ENCODE assay signal across 10 cellular contexts in the genomic region with DNA sequence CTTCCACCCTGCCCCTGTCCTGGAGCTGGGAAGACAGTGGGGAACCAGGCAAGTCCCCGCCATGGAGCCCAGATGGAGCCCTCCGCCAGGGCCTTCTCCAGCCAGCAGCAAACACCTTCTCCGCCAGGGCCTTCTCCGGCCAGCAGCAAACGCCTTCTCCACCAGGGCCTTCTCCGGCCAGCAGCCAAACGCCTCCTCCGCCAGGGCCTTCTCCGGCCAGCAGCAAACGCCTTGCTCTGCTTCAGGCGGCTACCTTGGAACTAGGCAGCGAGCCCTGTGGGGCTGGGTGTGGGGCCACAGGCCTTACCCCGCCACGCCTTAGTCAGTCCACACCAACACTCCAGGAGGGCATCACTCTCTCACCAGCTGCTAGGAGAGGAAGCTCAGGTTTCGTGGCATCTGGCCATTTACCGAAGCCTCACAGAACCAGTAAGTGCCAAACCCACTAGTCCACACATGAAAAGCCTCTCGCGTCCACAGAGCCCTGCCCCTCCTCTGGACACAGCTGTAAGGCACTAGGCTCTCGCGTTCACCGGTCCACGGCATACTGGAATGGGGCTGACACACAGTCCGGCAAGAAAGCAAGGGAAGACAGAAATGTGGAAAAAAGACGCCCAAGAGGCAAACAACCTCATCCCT. TPM values are rescaled to one million over a fixed set of nuclear protein-coding genes. Genes with fewer than 3 reads are reported as not detected.
A peak's percentile ranks its signal among the peaks of the same experiment; 100 is the strongest.
DNase-seq lines count a peak whose midpoint lies in the region; ATAC-seq and TF ChIP-seq lines count a peak whose summit lies in the region.
"Had no signal": no experiment of that assay in that cellular context is flagged by ENCODE, and none has a peak within 500 bp of the region (broad histone marks: within the 10 kb centered on the region; RNA-seq: fewer than 3 reads in every experiment).

No MANE protein-coding gene starts in this region.

- TF ChIP-seq CTCF in AG09319 (IDR thresholded peaks at IDR 0.05; ENCODE audit: low read depth, low read length), result no peak
- TF ChIP-seq CTCF in nephron progenitor cell (IDR thresholded peaks at IDR 0.05), result no peak

- H3K36me3 Mint-ChIP-seq in nephron progenitor cell (ENCODE audit: low read depth), result peaks cover 11% of the 10 kb centered on the region

- H3K27ac Mint-ChIP-seq in nephron progenitor cell, result peak overlapping the region; percentile 86

- H3K4me1 Mint-ChIP-seq in nephron progenitor cell, result peaks cover 77% of the 10 kb centered on the region

- no peak for ATAC-seq in GM19328 (IDR thresholded peaks at IDR 0.05; ENCODE audit: unreplicated experiment)

- no peak overlapping the region for H3K4me3 Mint-ChIP-seq in nephron progenitor cell

- no peaks in the 10 kb centered on the region for H3K27me3 Mint-ChIP-seq in nephron progenitor cell (ENCODE audit: low read depth, poor library complexity)

- H3K9me3 Mint-ChIP-seq in nephron progenitor cell, result no peaks in the 10 kb centered on the region

- DNase-seq in AG09319 (ENCODE audit: extremely low read depth, low read depth) (peak; percentile 56), NCI-H2029 (lab: John Stamatoyannopoulos, UW) (peak; percentile 68), dermis blood vessel endothelial cell (peak; percentile 62), nephron progenitor cell (no peak), H4 (ENCODE audit: low spot score) (no peak), medulla oblongata (ENCODE audit: extremely low spot score) (no peak)
- DNase-seq in NK-92 treated with Interleukin-12 subunit alpha and Interleukin-12 subunit beta, amount 100 ng/mL, for 24 hours (lab: John Stamatoyannopoulos, UW), result no peak
- DNase-seq: activated CD8-positive, alpha-beta memory T cell treated with anti-CD3 and anti-CD28 coated beads, Interleukin-2, amount 50 U/mL, for 4 hours; NCI-H1436 treated with DMSO at 0.1 percent for 48 hours had no signal

RNA-seq across cellular contexts. Expression of a gene that starts 41.0 kb away (rescaled TPM):
- 5.1 and 13.2 TPM in 2 replicates for total RNA-seq in dermis blood vessel endothelial cell
- total RNA-seq in H4 (2014; rRNA removed; shearing (Covaris generic)), result 8.1 and 9.6 TPM in 2 replicates

Comparison
In these comparisons a context has a peak if more than half of its experiments do, and no peak if none do; other contexts are left out.
1. DNase-seq: peak in AG09319 (single experiment), NCI-H2029 (single experiment) and dermis blood vessel endothelial cell (single experiment); none in nephron progenitor cell (single experiment), H4 (single experiment), medulla oblongata (single experiment) and NK-92 treated with Interleukin-12 subunit alpha and Interleukin-12 subunit beta, amount 100 ng/mL, for 24 hours (single experiment).